Comparison of ENCODE assay signal across 17 cellular contexts in genomic region chr14:78608998-78609787, GRCh38.
"Had no signal": no experiment of that assay in that cellular context is flagged by ENCODE, and none has a peak within 500 bp of the region (broad histone marks: within the 10 kb centered on the region; RNA-seq: fewer than 3 reads in every experiment).

No MANE protein-coding gene starts in this region.

- FAIRE-seq: astrocyte, frontal cortex had no signal

- H3K4me1 ChIP-seq: adrenal gland, breast epithelium, lower lobe of right lung, parathyroid adenoma had no signal

- H3K4me3 Mint-ChIP-seq: activated CD4-positive, alpha-beta T cell treated with anti-CD3 and anti-CD28 coated beads for 36 hours; nephron had no signal

- H3K79me2 ChIP-seq: parathyroid adenoma had no signal

- H3K9me3 Mint-ChIP-seq: activated naive CD4-positive, alpha-beta T cell treated with anti-CD3 and anti-CD28 coated beads, Interleukin-2, amount 50 U/mL, for 72 hours; nephron had no signal

- H3K9me3 ChIP-seq: adrenal gland, breast epithelium, lower lobe of right lung had no signal

- H3K27ac Mint-ChIP-seq: activated CD4-positive, alpha-beta T cell treated with anti-CD3 and anti-CD28 coated beads for 36 hours; activated naive CD4-positive, alpha-beta T cell treated with anti-CD3 and anti-CD28 coated beads, Interleukin-2, amount 50 U/mL, for 72 hours; nephron had no signal

- H3K36me3 ChIP-seq: adrenal gland, breast epithelium, lower lobe of right lung had no signal

- H2AFZ ChIP-seq: parathyroid adenoma had no signal

- H3K36me3 Mint-ChIP-seq: activated naive CD4-positive, alpha-beta T cell treated with anti-CD3 and anti-CD28 coated beads, Interleukin-2, amount 50 U/mL, for 72 hours had no signal

- H3K9ac ChIP-seq: parathyroid adenoma had no signal

- ATAC-seq: activated CD4-positive, alpha-beta T cell treated with anti-CD3 and anti-CD28 coated beads for 36 hours; activated naive CD4-positive, alpha-beta T cell treated with anti-CD3 and anti-CD28 coated beads, Interleukin-2, amount 50 U/mL, for 72 hours; lower lobe of right lung had no signal

- H3K27ac ChIP-seq: adrenal gland, breast epithelium, coronary artery, lower lobe of right lung, parathyroid adenoma, VCaP had no signal

- DNase-seq: activated CD4-positive, alpha-beta T cell treated with anti-CD3 and anti-CD28 coated beads for 36 hours; activated CD4-positive, alpha-beta T cell treated with anti-CD3 and anti-CD28 coated beads, Interleukin-2, amount 50 U/mL, for 48 hours; activated gamma-delta T cell; adrenal gland; erythroblast; hypothalamus; islet precursor cell; lower lobe of right lung; stimulated activated naive CD4-positive, alpha-beta T cell had no signal

- H3K4me3 ChIP-seq: adrenal gland, breast epithelium, coronary artery, lower lobe of right lung had no signal

- H3K27me3 ChIP-seq: adrenal gland, breast epithelium had no signal
